Comparison of ENCODE assay signal across 9 cellular contexts in genomic region chrX:123601437-123601836, GRCh38.
"Had no signal": no experiment of that assay in that cellular context is flagged by ENCODE, and none has a peak within 500 bp of the region (broad histone marks: within the 10 kb centered on the region; RNA-seq: fewer than 3 reads in every experiment).

No MANE protein-coding gene starts in this region.

- H3K4me1 Mint-ChIP-seq: GM23338, IgD-negative memory B cell had no signal

- H3K36me3 Mint-ChIP-seq: IgD-negative memory B cell had no signal

- H3K27ac Mint-ChIP-seq: GM23338, H9, HFFc6, IgD-negative memory B cell had no signal

- FAIRE-seq: H1, H54, HTR-8/SVneo had no signal

- H3K9me3 Mint-ChIP-seq: GM23338, HFFc6, IgD-negative memory B cell had no signal

- H3K4me3 Mint-ChIP-seq: GM23338, H9, HFFc6, IgD-negative memory B cell had no signal

- DNase-seq: H9, HCEC 1CT, HFFc6, KG1 had no signal

- H3K4me3 ChIP-seq: GM23338 had no signal

- H3K4me2 ChIP-seq: GM23338 had no signal

- H3K27me3 Mint-ChIP-seq: IgD-negative memory B cell had no signal

- H2AFZ ChIP-seq: GM23338 had no signal

- ATAC-seq: GM23338 had no signal
